ENCODE assay signal across 16 cellular contexts in genomic region chr6:144027927-144028587, GRCh38.
"Had no signal": no experiment of that assay in that cellular context is flagged by ENCODE, and none has a peak within 500 bp of the region (broad histone marks: within the 10 kb centered on the region; RNA-seq: fewer than 3 reads in every experiment).

No MANE protein-coding gene starts in this region.

- H3K9me3 ChIP-seq: left lung, psoas muscle, thoracic aorta had no signal

- H3K4me3 ChIP-seq: esophagus muscularis mucosa, left lung, psoas muscle, thoracic aorta had no signal

- H3K4me1 ChIP-seq: esophagus muscularis mucosa, left lung, psoas muscle had no signal

- ATAC-seq: activated T-cell treated with anti-CD3 and anti-CD28 coated beads, Interleukin-2, amount 50 U/mL, for 4 hours; left lung; psoas muscle; sciatic nerve had no signal

- H3K27ac ChIP-seq: esophagus muscularis mucosa, left lung, psoas muscle, thoracic aorta had no signal

- H3K36me3 ChIP-seq: esophagus muscularis mucosa, left lung, thoracic aorta had no signal

- H3K27me3 ChIP-seq: esophagus muscularis mucosa, left lung had no signal

- DNase-seq: activated CD4-positive, alpha-beta memory T cell treated with anti-CD3 and anti-CD28 coated beads for 36 hours; activated gamma-delta T cell; activated naive CD8-positive, alpha-beta T cell treated with anti-CD3 and anti-CD28 coated beads for 36 hours; activated T-cell treated with anti-CD3 and anti-CD28 coated beads, Interleukin-2, amount 50 U/mL, for 4 hours; cerebellar nuclear complex; dermis blood vessel endothelial cell; left lung; nephron progenitor cell; psoas muscle; stimulated activated CD4-positive, alpha-beta T cell treated with anti-CD3 and anti-CD28 coated beads, Interleukin-12 subunit alpha, Interleukin-12 subunit beta, amount 100 ng/mL, for 4 hours; stimulated activated CD4-positive, alpha-beta T cell treated with anti-CD3 and anti-CD28 coated beads, Interleukin-4, amount 100 ng/mL, for 1 hour; stimulated activated CD8-positive, alpha-beta memory T cell treated with anti-CD3 and anti-CD28 coated beads, Interleukin-4, amount 100 ng/mL, for 48 hours; T1000 had no signal
